ENCODE assay signal across 24 cellular contexts in the genomic region with DNA sequence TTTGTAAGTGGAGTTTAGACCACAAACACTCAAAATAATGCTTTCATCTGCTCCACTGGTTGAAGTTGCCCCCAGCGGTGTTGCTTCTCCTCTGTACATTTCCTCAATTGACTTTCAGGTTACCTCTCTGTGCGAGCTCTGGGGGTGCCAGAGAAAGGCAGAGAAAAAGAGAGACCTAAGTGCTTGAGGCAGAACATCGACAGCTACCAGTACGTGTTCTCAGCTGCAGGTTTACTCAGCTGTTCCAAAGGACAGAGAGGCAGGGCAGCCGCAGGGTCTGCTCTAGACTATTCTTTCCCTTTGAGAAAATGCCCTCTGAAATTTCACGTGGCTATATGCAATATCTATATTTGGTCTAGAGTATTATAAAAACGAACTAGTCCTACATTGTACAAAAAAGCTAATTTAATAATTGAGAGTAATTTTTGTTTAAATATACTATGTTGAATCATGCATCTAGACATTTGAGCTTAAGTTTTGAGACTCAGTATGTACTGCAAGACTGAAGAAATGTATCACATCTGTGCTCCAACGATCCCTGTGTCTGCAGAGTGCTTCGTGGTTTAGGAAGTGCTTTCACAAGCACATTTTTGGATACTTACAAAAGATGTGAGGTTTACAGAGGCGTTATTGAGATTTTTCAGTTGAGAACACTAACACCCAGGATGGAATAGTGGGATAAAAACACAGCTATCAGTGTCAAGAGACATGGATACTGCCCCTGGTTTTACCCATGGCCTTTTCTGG.
DNase-seq lines count a peak whose midpoint lies in the region; ATAC-seq, FAIRE-seq and TF ChIP-seq lines count a peak whose summit lies in the region.
"Had no signal": no experiment of that assay in that cellular context is flagged by ENCODE, and none has a peak within 500 bp of the region (broad histone marks: within the 10 kb centered on the region; RNA-seq: fewer than 3 reads in every experiment).

No MANE protein-coding gene starts in this region.

- intact Hi-C loops in HepG2 (cut with micrococcal nuclease; ENCODE audit: unreplicated experiment) (no loop called here), right lobe of liver (cut with DNase I) (no loop called here)
- intact Hi-C loops in CD8-positive, alpha-beta T cell (cut with DNase I, micrococcal nuclease), result no loop called here

- no peak overlapping the region for H3K4me3 ChIP-seq in HepG2 (replicated peaks in 1 of 3; ENCODE audit: insufficient read depth in 1 of 3, low read depth in 2 of 3, low read length in 3 of 3)
- no peak overlapping the region for H3K4me3 ChIP-seq in right lobe of liver
- no peak overlapping the region for H3K4me3 ChIP-seq in hepatocyte
- no peak overlapping the region for H3K4me3 ChIP-seq in CD8-positive, alpha-beta T cell (ENCODE audit: low read depth, low read length)
- H3K4me3 ChIP-seq: A549, lower lobe of right lung, sigmoid colon had no signal

- H3K36me3 Mint-ChIP-seq in CD8-positive, alpha-beta T cell, result no peaks in the 10 kb centered on the region
- H3K36me3 Mint-ChIP-seq: activated naive CD8-positive, alpha-beta T cell treated with anti-CD3 and anti-CD28 coated beads, Interleukin-2, amount 10 ng/mL, durations not matched to agents 7 days and 5 days; stimulated activated naive B cell treated with anti-CD40 and anti-IgM and Interleukin-4, amounts not matched to agents 10 μg/mL and 1 μg/mL and 100 μg/mL, for 72 hours had no signal

- DNase-seq in HepG2 (ENCODE audit: low spot score) (no peak), right lobe of liver (no peak), SHP77 treated with DMSO at 0.1 percent for 48 hours (lab: John Stamatoyannopoulos, UW) (peak; percentile 84), hepatocyte (ENCODE audit: low spot score) (no peak), G401 (ENCODE audit: low spot score) (no peak), NCI-H1436 treated with DMSO at 0.1 percent for 48 hours (lab: John Stamatoyannopoulos, UW) (no peak)
- no peak for DNase-seq in CD8-positive, alpha-beta T cell
- DNase-seq: activated CD4-positive, alpha-beta T cell treated with anti-CD3 and anti-CD28 coated beads for 48 hours; activated naive CD8-positive, alpha-beta T cell treated with anti-CD3 and anti-CD28 coated beads, Interleukin-2, amount 10 ng/mL, durations not matched to agents 7 days and 5 days; activated T-cell treated with anti-CD3 and anti-CD28 coated beads, Interleukin-2, amount 50 U/mL, for 4 hours; cortex of kidney; erythroblast; IMR-90; lower lobe of right lung; NCI-H524; nephron progenitor cell; sigmoid colon; stimulated activated naive B cell treated with anti-CD40 and anti-IgM and Interleukin-4, amounts not matched to agents 10 μg/mL and 1 μg/mL and 100 μg/mL, for 72 hours; T1000 had no signal

- no peak overlapping the region for H3K27ac Mint-ChIP-seq in CD8-positive, alpha-beta T cell
- H3K27ac Mint-ChIP-seq: activated naive CD8-positive, alpha-beta T cell treated with anti-CD3 and anti-CD28 coated beads, Interleukin-2, amount 10 ng/mL, durations not matched to agents 7 days and 5 days; nephron progenitor cell; stimulated activated naive B cell treated with anti-CD40 and anti-IgM and Interleukin-4, amounts not matched to agents 10 μg/mL and 1 μg/mL and 100 μg/mL, for 72 hours had no signal

- H2AFZ ChIP-seq in HepG2 (ENCODE audit: low read length) (no peak overlapping the region), hepatocyte (no peak overlapping the region)

- H3K36me3 ChIP-seq in HepG2 (replicated peaks in 1 of 2; ENCODE audit: control insufficient read depth in 1 of 2, insufficient read depth in 2 of 2, low read length in 2 of 2), result no peaks in the 10 kb centered on the region
- H3K36me3 ChIP-seq in right lobe of liver, result no peaks in the 10 kb centered on the region
- H3K36me3 ChIP-seq in hepatocyte (replicated peaks; ENCODE audit: insufficient read depth, low read depth), result no peaks in the 10 kb centered on the region
- no peaks in the 10 kb centered on the region for H3K36me3 ChIP-seq in CD8-positive, alpha-beta T cell (ENCODE audit: insufficient read depth, low read length)
- H3K36me3 ChIP-seq: lower lobe of right lung, sigmoid colon had no signal

- H3K4me3 Mint-ChIP-seq in CD8-positive, alpha-beta T cell, result no peak overlapping the region
- H3K4me3 Mint-ChIP-seq: activated naive CD8-positive, alpha-beta T cell treated with anti-CD3 and anti-CD28 coated beads, Interleukin-2, amount 10 ng/mL, durations not matched to agents 7 days and 5 days; activated T-cell treated with anti-CD3 and anti-CD28 coated beads, Interleukin-2, amount 50 U/mL, for 4 hours; nephron progenitor cell; stimulated activated naive B cell treated with anti-CD40 and anti-IgM and Interleukin-4, amounts not matched to agents 10 μg/mL and 1 μg/mL and 100 μg/mL, for 72 hours had no signal

- TF ChIP-seq EP300 in HepG2 (IDR thresholded peaks at IDR 0.05; ENCODE audit: low read depth in 2 of 2, low read length in 2 of 2), result no peak
- TF ChIP-seq EP300 in HepG2 (CRISPR knock-in tag; IDR thresholded peaks at IDR 0.05; ENCODE audit: borderline replicate concordance), result no peak

- peaks cover 2% of the 10 kb centered on the region for H3K9me3 Mint-ChIP-seq in CD8-positive, alpha-beta T cell
- H3K9me3 Mint-ChIP-seq: activated naive CD8-positive, alpha-beta T cell treated with anti-CD3 and anti-CD28 coated beads, Interleukin-2, amount 10 ng/mL, durations not matched to agents 7 days and 5 days; nephron progenitor cell; stimulated activated naive B cell treated with anti-CD40 and anti-IgM and Interleukin-4, amounts not matched to agents 10 μg/mL and 1 μg/mL and 100 μg/mL, for 72 hours had no signal

- H4K20me1 ChIP-seq in HepG2 (ENCODE audit: insufficient read depth, low read length), result no peaks in the 10 kb centered on the region
- H4K20me1 ChIP-seq in hepatocyte (ENCODE audit: insufficient read depth, poor library complexity, severe bottlenecking), result no peaks in the 10 kb centered on the region

- in situ Hi-C loops in HepG2 (cut with HindIII; ENCODE audit: extremely low pct_ligation_motif_present, low pct_unique_long_range_greater_than_20kb) (no loop called here), G401 (cut with HindIII; ENCODE audit: low sequenced_read_pairs) (no loop called here)

- WGBS in HepG2 (ENCODE audit: low lambda C conversion rate), result 21% methylated on average over 10 of the region's 10 CpGs
- 73% methylated on average over 10 of the region's 10 CpGs for WGBS in right lobe of liver (ENCODE audit: insufficient coverage, low coverage, low lambda C conversion rate, missing lambda C conversion rate)
- 65% methylated on average over 10 of the region's 10 CpGs for WGBS in hepatocyte (ENCODE audit: low lambda C conversion rate, missing lambda C conversion rate)

- no peaks in the 10 kb centered on the region for H3K27me3 Mint-ChIP-seq in CD8-positive, alpha-beta T cell (ENCODE audit: low read depth)
- H3K27me3 Mint-ChIP-seq: activated naive CD8-positive, alpha-beta T cell treated with anti-CD3 and anti-CD28 coated beads, Interleukin-2, amount 10 ng/mL, durations not matched to agents 7 days and 5 days; stimulated activated naive B cell treated with anti-CD40 and anti-IgM and Interleukin-4, amounts not matched to agents 10 μg/mL and 1 μg/mL and 100 μg/mL, for 72 hours had no signal

- H3K4me2 ChIP-seq in HepG2 (ENCODE audit: low read depth, low read length) (peak overlapping the region; percentile 22; the same call in 1 of the 2 replicates), hepatocyte (no peak overlapping the region)
- H3K4me2 ChIP-seq: A549 had no signal

- CTCF ChIA-PET in HepG2 (lab: Yijun Ruan, JAX; ENCODE audit: low intra/inter-chr PET ratio, low total read pairs), result no interaction called here
- CTCF ChIA-PET in CD8-positive, alpha-beta T cell (lab: Charles Lee), result no interaction called here

- H3K79me2 ChIP-seq in HepG2 (ENCODE audit: insufficient read depth, low read length) (no peaks in the 10 kb centered on the region), hepatocyte (no peaks in the 10 kb centered on the region)

- ATAC-seq in HepG2 (peak; percentile 64), right lobe of liver (no peak), GM19463 (IDR thresholded peaks at IDR 0.05; ENCODE audit: unreplicated experiment) (no peak)
- no peak for ATAC-seq in CD8-positive, alpha-beta T cell
- ATAC-seq: A549; activated T-cell treated with anti-CD3 and anti-CD28 coated beads, Interleukin-2, amount 50 U/mL, for 4 hours; lower lobe of right lung; stimulated activated naive B cell treated with anti-CD40 and anti-IgM and Interleukin-4, amounts not matched to agents 10 μg/mL and 1 μg/mL and 100 μg/mL, for 72 hours had no signal

- TF ChIP-seq POLR2A in HepG2 (IDR thresholded peaks at IDR 0.05; ENCODE audit: insufficient read depth in 1 of 2, low read depth in 2 of 2, low read length in 2 of 2) (no peak), right lobe of liver (IDR thresholded peaks at IDR 0.05) (no peak)

- H3K4me1 Mint-ChIP-seq in CD8-positive, alpha-beta T cell (ENCODE audit: low read depth), result no peaks in the 10 kb centered on the region
- H3K4me1 Mint-ChIP-seq: activated naive CD8-positive, alpha-beta T cell treated with anti-CD3 and anti-CD28 coated beads, Interleukin-2, amount 10 ng/mL, durations not matched to agents 7 days and 5 days; stimulated activated naive B cell treated with anti-CD40 and anti-IgM and Interleukin-4, amounts not matched to agents 10 μg/mL and 1 μg/mL and 100 μg/mL, for 72 hours had no signal

- H3K9me2 ChIP-seq in hepatocyte (replicated peaks; ENCODE audit: insufficient read depth), result no peaks in the 10 kb centered on the region

- POLR2A ChIA-PET in HepG2 (lab: Yijun Ruan, JAX), result no interaction called here
- POLR2A ChIA-PET in CD8-positive, alpha-beta T cell (lab: Charles Lee), result no interaction called here

- H3K4me1 ChIP-seq in HepG2 (ENCODE audit: insufficient read depth, low read length) (no peaks in the 10 kb centered on the region), right lobe of liver (peaks cover 0 to 4% (median 0%) of the 10 kb centered on the region in 4 donors), hepatocyte (ENCODE audit: insufficient read depth) (peaks cover 11% of the 10 kb centered on the region)
- no peaks in the 10 kb centered on the region for H3K4me1 ChIP-seq in CD8-positive, alpha-beta T cell (ENCODE audit: insufficient read depth, low read length)
- H3K4me1 ChIP-seq: lower lobe of right lung, sigmoid colon had no signal

- BruUV-seq in HepG2 (replicated peaks; lab: Mats Ljungman, UMichigan), result no TSS peak

- TF ChIP-seq CTCF in HepG2 (CRISPR knock-in tag; IDR thresholded peaks at IDR 0.05) (no peak), right lobe of liver (IDR thresholded peaks at IDR 0.05) (no peak), hepatocyte (IDR thresholded peaks at IDR 0.05; ENCODE audit: poor library complexity) (no peak)
- TF ChIP-seq CTCF in CD8-positive, alpha-beta T cell (IDR thresholded peaks at IDR 0.05), result no peak

- no peak overlapping the region for H3K27ac ChIP-seq in HepG2 (ENCODE audit: extremely low read length, insufficient read depth, low read length)
- no peak overlapping the region for H3K27ac ChIP-seq in right lobe of liver
- H3K27ac ChIP-seq in hepatocyte, result peak overlapping the region; percentile 4
- no peak overlapping the region for H3K27ac ChIP-seq in CD8-positive, alpha-beta T cell (ENCODE audit: low read depth, low read length)
- H3K27ac ChIP-seq: A549, lower lobe of right lung, sigmoid colon had no signal

- TF ChIP-seq RAD21 in HepG2 (CRISPR knock-in tag; IDR thresholded peaks at IDR 0.05), result no peak

- no peaks in the 10 kb centered on the region for H3K27me3 ChIP-seq in HepG2 (ENCODE audit: control insufficient read depth in 1 of 2, insufficient read depth in 2 of 2, low read length in 2 of 2)
- no peaks in the 10 kb centered on the region for H3K27me3 ChIP-seq in right lobe of liver
- no peaks in the 10 kb centered on the region for H3K27me3 ChIP-seq in hepatocyte
- no peaks in the 10 kb centered on the region for H3K27me3 ChIP-seq in CD8-positive, alpha-beta T cell (ENCODE audit: insufficient read depth, low read length)
- H3K27me3 ChIP-seq: sigmoid colon had no signal

- FAIRE-seq in HepG2 (lab: Jason Lieb, UNC), result no peak
- FAIRE-seq: A549, H54, urothelium cell line had no signal

- H3K9me3 ChIP-seq in HepG2 (ENCODE audit: low read length) (no peaks in the 10 kb centered on the region), right lobe of liver (no peaks in the 10 kb centered on the region), hepatocyte (ENCODE audit: low read depth) (no peaks in the 10 kb centered on the region)
- H3K9me3 ChIP-seq in CD8-positive, alpha-beta T cell (ENCODE audit: low read length), result no peaks in the 10 kb centered on the region
- H3K9me3 ChIP-seq: Caco-2, lower lobe of right lung, sigmoid colon had no signal

- H3K9ac ChIP-seq in HepG2 (ENCODE audit: insufficient read depth, low read depth, low read length), result no peak overlapping the region
